In genomic region chr2:219282375-219282774, GRCh38 we compare ENCODE assay signal across 25 cellular contexts. TPM values are rescaled to one million over a fixed set of nuclear protein-coding genes. Genes with fewer than 3 reads are reported as not detected.
DNase-seq lines count a peak whose midpoint lies in the region; ATAC-seq lines count a peak whose summit lies in the region.
"Had no signal": no experiment of that assay in that cellular context is flagged by ENCODE, and none has a peak within 500 bp of the region (broad histone marks: within the 10 kb centered on the region; RNA-seq: fewer than 3 reads in every experiment).

No MANE protein-coding gene starts in this region.

- intact Hi-C loops in Right ventricle myocardium superior (cut with DNase I): no loop called here

- DNase-seq in activated CD4-positive, alpha-beta T cell treated with anti-CD3 and anti-CD28 coated beads, Interleukin-2, amount 10 ng/mL, durations not matched to agents 7 days and 5 days: no peak
- no peak for DNase-seq in activated CD4-positive, alpha-beta T cell treated with anti-CD3 and anti-CD28 coated beads, Interleukin-2, amount 50 U/mL, for 48 hours
- DNase-seq in amygdala (lab: John Stamatoyannopoulos, UW) (peak in 30 of 56 donors; percentile 22 to 86 (median 54)), immature natural killer cell (no peak), LoVo (ENCODE audit: low spot score) (no peak), Right ventricle myocardium superior (no peak)
- DNase-seq: activated CD4-positive, alpha-beta T cell treated with anti-CD3 and anti-CD28 coated beads for 48 hours; DND-41; foreskin melanocyte; GOT3; NCI-H1417 treated with DMSO at 0.1 percent for 48 hours; Peyer's patch; SK-N-SH; stimulated activated CD8-positive, alpha-beta memory T cell treated with anti-CD3 and anti-CD28 coated beads, Interleukin-4, amount 100 ng/mL, for 48 hours; tibial artery had no signal

- peak overlapping the region; percentile 62 for H3K27ac Mint-ChIP-seq in activated CD4-positive, alpha-beta T cell treated with anti-CD3 and anti-CD28 coated beads, Interleukin-2, amount 10 ng/mL, durations not matched to agents 7 days and 5 days
- peak overlapping the region; percentile 3 to 100 (median 99) for H3K27ac Mint-ChIP-seq in immature natural killer cell
- peak overlapping the region; percentile 45 for H3K27ac Mint-ChIP-seq in stimulated activated memory B cell treated with anti-CD40 and anti-IgM and Interleukin-4, amounts not matched to agents 10 μg/mL and 1 μg/mL and 100 μg/mL, for 72 hours

- peaks cover 20% of the 10 kb centered on the region for H3K36me3 Mint-ChIP-seq in activated CD4-positive, alpha-beta T cell treated with anti-CD3 and anti-CD28 coated beads, Interleukin-2, amount 10 ng/mL, durations not matched to agents 7 days and 5 days (ENCODE audit: low read depth)
- H3K36me3 Mint-ChIP-seq in immature natural killer cell: peaks cover 3 to 28% (median 7%) of the 10 kb centered on the region in 3 donors
- peaks cover 41% of the 10 kb centered on the region for H3K36me3 Mint-ChIP-seq in stimulated activated memory B cell treated with anti-CD40 and anti-IgM and Interleukin-4, amounts not matched to agents 10 μg/mL and 1 μg/mL and 100 μg/mL, for 72 hours

- no peak overlapping the region for H3K4me3 Mint-ChIP-seq in activated CD4-positive, alpha-beta T cell treated with anti-CD3 and anti-CD28 coated beads, Interleukin-2, amount 10 ng/mL, durations not matched to agents 7 days and 5 days
- peak overlapping the region in 1 of 5 donors; percentile 10 for H3K4me3 Mint-ChIP-seq in immature natural killer cell
- no peak overlapping the region for H3K4me3 Mint-ChIP-seq in stimulated activated memory B cell treated with anti-CD40 and anti-IgM and Interleukin-4, amounts not matched to agents 10 μg/mL and 1 μg/mL and 100 μg/mL, for 72 hours
- H3K4me3 Mint-ChIP-seq: activated naive CD4-positive, alpha-beta T cell treated with anti-CD3 and anti-CD28 coated beads, Interleukin-2, amount 10 ng/mL, durations not matched to agents 7 days and 5 days; CD14-positive monocyte; dendritic cell treated with granulocyte-macrophage colony-stimulating factor and Interleukin-4, amounts not matched to agents 40 ng/mL and 50 ng/mL, for 4 days had no signal

- peaks cover 38% of the 10 kb centered on the region for H3K4me1 Mint-ChIP-seq in activated CD4-positive, alpha-beta T cell treated with anti-CD3 and anti-CD28 coated beads, Interleukin-2, amount 10 ng/mL, durations not matched to agents 7 days and 5 days
- H3K4me1 Mint-ChIP-seq in immature natural killer cell: peaks cover 32 to 49% of the 10 kb centered on the region in 2 donors
- H3K4me1 Mint-ChIP-seq in stimulated activated memory B cell treated with anti-CD40 and anti-IgM and Interleukin-4, amounts not matched to agents 10 μg/mL and 1 μg/mL and 100 μg/mL, for 72 hours: peaks cover 62% of the 10 kb centered on the region

- POLR2A ChIA-PET in activated CD4-positive, alpha-beta T cell treated with anti-CD3 and anti-CD28 coated beads, Interleukin-2, amount 10 ng/mL, durations not matched to agents 7 days and 5 days (lab: Charles Lee): no interaction called here

- no peak for ATAC-seq in stimulated activated memory B cell treated with anti-CD40 and anti-IgM and Interleukin-4, amounts not matched to agents 10 μg/mL and 1 μg/mL and 100 μg/mL, for 72 hours
- ATAC-seq in Right ventricle myocardium superior (ENCODE audit: poor library complexity) (no peak), GM21526 (IDR thresholded peaks at IDR 0.05; ENCODE audit: low FRiP score, unreplicated experiment) (no peak)
- ATAC-seq: A549 had no signal

- no peaks in the 10 kb centered on the region for H3K9me3 Mint-ChIP-seq in activated CD4-positive, alpha-beta T cell treated with anti-CD3 and anti-CD28 coated beads, Interleukin-2, amount 10 ng/mL, durations not matched to agents 7 days and 5 days
- no peaks in the 10 kb centered on the region for H3K9me3 Mint-ChIP-seq in immature natural killer cell
- H3K9me3 Mint-ChIP-seq in stimulated activated memory B cell treated with anti-CD40 and anti-IgM and Interleukin-4, amounts not matched to agents 10 μg/mL and 1 μg/mL and 100 μg/mL, for 72 hours: no peaks in the 10 kb centered on the region
- H3K9me3 Mint-ChIP-seq: activated naive CD4-positive, alpha-beta T cell treated with anti-CD3 and anti-CD28 coated beads, Interleukin-2, amount 10 ng/mL, durations not matched to agents 7 days and 5 days; dendritic cell treated with granulocyte-macrophage colony-stimulating factor and Interleukin-4, amounts not matched to agents 40 ng/mL and 50 ng/mL, for 4 days; nephron had no signal

- H3K27me3 Mint-ChIP-seq in activated CD4-positive, alpha-beta T cell treated with anti-CD3 and anti-CD28 coated beads, Interleukin-2, amount 10 ng/mL, durations not matched to agents 7 days and 5 days: no peaks in the 10 kb centered on the region
- H3K27me3 Mint-ChIP-seq in immature natural killer cell (ENCODE audit: low read depth in 3 of 3): peaks cover 20 to 32% (median 27%) of the 10 kb centered on the region in 3 donors
- H3K27me3 Mint-ChIP-seq in stimulated activated memory B cell treated with anti-CD40 and anti-IgM and Interleukin-4, amounts not matched to agents 10 μg/mL and 1 μg/mL and 100 μg/mL, for 72 hours: no peaks in the 10 kb centered on the region

- CTCF ChIA-PET in activated CD4-positive, alpha-beta T cell treated with anti-CD3 and anti-CD28 coated beads, Interleukin-2, amount 10 ng/mL, durations not matched to agents 7 days and 5 days (lab: Charles Lee): interaction anchor here (1.1 to 15.6 kb wide), 2 partner anchors 13 to 28 kb away, joined by 3 to 194 read pairs; partner anchors contain the start of gene TUBA4A

RNA-seq across cellular contexts. Expression of gene DNAJB2, which starts 3.2 kb away (rescaled TPM):
- total RNA-seq in activated CD4-positive, alpha-beta T cell treated with anti-CD3 and anti-CD28 coated beads, Interleukin-2, amount 10 ng/mL, durations not matched to agents 7 days and 5 days: 10 to 100 TPM; 38.2 to 40.9 TPM
- 1 to 10 TPM; 2.8 to 3.6 (median 2.9) TPM for polyA plus RNA-seq in immature natural killer cell
- 83.3 TPM for total RNA-seq in Right ventricle myocardium superior

RNA-seq across cellular contexts. Expression of gene PTPRN, which starts 26.8 kb away (rescaled TPM):
- total RNA-seq in activated CD4-positive, alpha-beta T cell treated with anti-CD3 and anti-CD28 coated beads, Interleukin-2, amount 10 ng/mL, durations not matched to agents 7 days and 5 days: not detected
- polyA plus RNA-seq in immature natural killer cell: under 1 TPM in 1 of 3 donors, not detected in 2; 0.41 TPM
- total RNA-seq in Right ventricle myocardium superior: not detected
- polyA plus RNA-seq: CD14-positive monocyte, liver had no signal

RNA-seq across cellular contexts. Expression of gene TUBA4A, which starts 28.7 kb away (rescaled TPM):
- total RNA-seq in activated CD4-positive, alpha-beta T cell treated with anti-CD3 and anti-CD28 coated beads, Interleukin-2, amount 10 ng/mL, durations not matched to agents 7 days and 5 days: 100 to 1,000 TPM; 261 to 339 TPM
- polyA plus RNA-seq in immature natural killer cell: 100 to 1,000 TPM in 2 of 3 donors, 10 to 100 TPM in 1; 88.6 to 137 (median 124) TPM
- 84.3 TPM for total RNA-seq in Right ventricle myocardium superior

RNA-seq across cellular contexts. Expression of gene TUBA4B, which starts 29.3 kb away (rescaled TPM):
- not detected for total RNA-seq in activated CD4-positive, alpha-beta T cell treated with anti-CD3 and anti-CD28 coated beads, Interleukin-2, amount 10 ng/mL, durations not matched to agents 7 days and 5 days
- polyA plus RNA-seq in immature natural killer cell: not detected
- total RNA-seq in Right ventricle myocardium superior: not detected
- total RNA-seq: astrocyte, Peyer's patch, smooth muscle cell had no signal
- polyA plus RNA-seq: CD14-positive monocyte, smooth muscle cell had no signal

RNA-seq across cellular contexts. Expression of gene STK16, which starts 37.1 kb away (rescaled TPM):
- 10 to 100 TPM; 33.0 to 33.5 TPM for total RNA-seq in activated CD4-positive, alpha-beta T cell treated with anti-CD3 and anti-CD28 coated beads, Interleukin-2, amount 10 ng/mL, durations not matched to agents 7 days and 5 days
- 10 to 100 TPM; 26.8 to 35.3 (median 27.6) TPM for polyA plus RNA-seq in immature natural killer cell
- 16.7 TPM for total RNA-seq in Right ventricle myocardium superior

Comparison
In these comparisons a context has a peak if more than half of its experiments do, and no peak if none do; other contexts are left out.
1. DNase-seq: peak in amygdala (30 of 56); none in activated CD4-positive, alpha-beta T cell treated with anti-CD3 and anti-CD28 coated beads, Interleukin-2, amount 10 ng/mL, durations not matched to agents 7 days and 5 days (single experiment), activated CD4-positive, alpha-beta T cell treated with anti-CD3 and anti-CD28 coated beads, Interleukin-2, amount 50 U/mL, for 48 hours (0 of 2), immature natural killer cell (0 of 3), LoVo (single experiment) and Right ventricle myocardium superior (single experiment).
2. H3K27ac Mint-ChIP-seq: peak in every context shown above with its lines; median percentile 99 in immature natural killer cell; 62 in activated CD4-positive, alpha-beta T cell treated with anti-CD3 and anti-CD28 coated beads, Interleukin-2, amount 10 ng/mL, durations not matched to agents 7 days and 5 days; 45 in stimulated activated memory B cell treated with anti-CD40 and anti-IgM and Interleukin-4, amounts not matched to agents 10 μg/mL and 1 μg/mL and 100 μg/mL, for 72 hours.